Comparison of ENCODE assay signal across 9 cellular contexts in genomic region chr12:92502417-92503028, GRCh38.
DNase-seq lines count a peak whose midpoint lies in the region; ATAC-seq, FAIRE-seq and TF ChIP-seq lines count a peak whose summit lies in the region.
"Had no signal": no experiment of that assay in that cellular context is flagged by ENCODE, and none has a peak within 500 bp of the region (broad histone marks: within the 10 kb centered on the region; RNA-seq: fewer than 3 reads in every experiment).

No MANE protein-coding gene starts in this region.

- peaks cover 51% of the 10 kb centered on the region for H3K4me1 Mint-ChIP-seq in neural crest cell

- H3K27ac Mint-ChIP-seq in neural crest cell (ENCODE audit: unreplicated experiment): peak overlapping the region; percentile 51

- CTCF ChIA-PET in K562 (lab: Yijun Ruan, JAX; ENCODE audit: low intra/inter-chr PET ratio): interaction anchor here (1.4 kb wide), 1 partner anchor 67 kb away, joined by 5 read pairs; no protein-coding TSS in a partner anchor

- WGBS in K562 (ENCODE audit: insufficient coverage, low coverage, missing lambda C conversion rate): 16% methylated on average over 3 of the region's 3 CpGs

- ATAC-seq in GM21737 (IDR thresholded peaks at IDR 0.05; ENCODE audit: unreplicated experiment) (peak; percentile 47), K562 (peak; percentile 83)

- H2AFZ ChIP-seq in Loucy (ENCODE audit: low read length) (0 out of 2 replicates have a peak overlapping the region, but pooled peaks have one; percentile 73), K562 (ENCODE audit: low read depth, low read length) (peak overlapping the region; percentile 29)

- H3K9me3 Mint-ChIP-seq in neural crest cell: no peaks in the 10 kb centered on the region

- no peaks in the 10 kb centered on the region for H3K36me3 ChIP-seq in Loucy (ENCODE audit: insufficient read depth, low read length)
- H3K36me3 ChIP-seq in K562 (ENCODE audit: control insufficient read depth, insufficient read depth, low read length): no peaks in the 10 kb centered on the region
- no peaks in the 10 kb centered on the region for H3K36me3 ChIP-seq in MG63

- H3K79me2 ChIP-seq in Loucy (ENCODE audit: insufficient read depth, low read length) (no peaks in the 10 kb centered on the region), K562 (ENCODE audit: control insufficient read depth, insufficient read depth, low read length) (no peaks in the 10 kb centered on the region)

- H3K9me2 ChIP-seq in Loucy (replicated peaks; ENCODE audit: low read depth, low read length): no peaks in the 10 kb centered on the region

- H3K4me2 ChIP-seq in Loucy (ENCODE audit: low read depth, low read length, poor library complexity, severe bottlenecking) (no peak overlapping the region), K562 (ENCODE audit: insufficient read depth, low read length) (no peak overlapping the region)

- TF ChIP-seq POLR2A in K562 (conservative IDR thresholded peaks at IDR 0.05): no peak

- H3K36me3 Mint-ChIP-seq in neural crest cell (ENCODE audit: low read depth): no peaks in the 10 kb centered on the region

- peak; percentile 23 for DNase-seq in DMS53 (lab: John Stamatoyannopoulos, UW)
- DNase-seq in DMS53 treated with DMSO at 0.1 percent for 48 hours (lab: John Stamatoyannopoulos, UW; ENCODE audit: unreplicated experiment): no peak
- DNase-seq in K562 (ENCODE audit: extremely low read depth in 1 of 4, low spot score in 3 of 4): peak in 1 of 4 experiments; percentile 28
- DNase-seq in neural crest cell (ENCODE audit: low read depth, low spot score): no peak
- no peak for DNase-seq in hepatic stellate cell (ENCODE audit: low spot score)
- no peak for DNase-seq in MG63

- no peak for TF ChIP-seq EP300 in K562 (IDR thresholded peaks at IDR 0.05; ENCODE audit: low read length)

- peak; percentile 40 to 51 for TF ChIP-seq RAD21 in K562 (CRISPR knock-in tag; conservative IDR thresholded peaks at IDR 0.05 in 1 of 2, IDR thresholded peaks at IDR 0.05 in 1 of 2)

- TF ChIP-seq CTCF in Loucy (conservative IDR thresholded peaks at IDR 0.05; ENCODE audit: low read length): peak; percentile 49
- TF ChIP-seq CTCF in K562 (IDR thresholded peaks at IDR 0.05 in 2 of 3, conservative IDR thresholded peaks at IDR 0.05 in 1 of 3; ENCODE audit: insufficient read depth in 2 of 3, low read depth in 1 of 3, low read length in 3 of 3): peak in 2 of 3 experiments; percentile 31 to 49; a peak in 3 of 6 replicates
- TF ChIP-seq CTCF in neural crest cell (conservative IDR thresholded peaks at IDR 0.05): no peak

- no TSS peak for BruUV-seq in K562 (replicated peaks; lab: Mats Ljungman, UMichigan)

- FAIRE-seq in K562 (lab: Jason Lieb, UNC): peak; percentile 74
- FAIRE-seq: A204.1 had no signal

- no peak overlapping the region for H3K4me3 ChIP-seq in Loucy (ENCODE audit: low read length, poor library complexity, severe bottlenecking)
- H3K4me3 ChIP-seq in K562: no peak overlapping the region
- H3K4me3 ChIP-seq in MG63: no peak overlapping the region

- H3K4me1 ChIP-seq in Loucy (ENCODE audit: insufficient read depth, low read length, poor library complexity, severe bottlenecking) (peaks cover 14% of the 10 kb centered on the region), K562 (replicated peaks in 1 of 2; ENCODE audit: control insufficient read depth in 2 of 2, insufficient read depth in 2 of 2, low read length in 2 of 2) (no peaks in the 10 kb centered on the region)

- H3K27ac ChIP-seq in K562 (ENCODE audit: extremely low read depth, low read depth, low read length): no peak overlapping the region

- no peaks in the 10 kb centered on the region for H3F3A ChIP-seq in Loucy (ENCODE audit: low read depth)

- in situ Hi-C loops in K562 (cut with MboI): no loop called here

- peak overlapping the region; percentile 32 for H3K4me3 Mint-ChIP-seq in neural crest cell

- H4K20me1 ChIP-seq in Loucy (ENCODE audit: insufficient read depth, low read length, poor library complexity, severe bottlenecking) (no peaks in the 10 kb centered on the region), K562 (replicated peaks; ENCODE audit: control insufficient read depth, insufficient read depth, low read length) (no peaks in the 10 kb centered on the region)

- no peaks in the 10 kb centered on the region for H3K9me1 ChIP-seq in K562 (ENCODE audit: control insufficient read depth, insufficient read depth, low read length)

- POLR2A ChIA-PET in K562 (lab: Yijun Ruan, JAX): interaction anchor here (0.6 to 1.3 kb wide), 5 partner anchors 49 to 1036 kb away, joined by 3 to 6 read pairs (median 3); partner anchors contain the start of gene BTG1

- H3K27me3 Mint-ChIP-seq in neural crest cell (ENCODE audit: low read depth): no peaks in the 10 kb centered on the region

- no peak overlapping the region for H3K9ac ChIP-seq in Loucy (ENCODE audit: low read depth, low read length, poor library complexity, severe bottlenecking)
- H3K9ac ChIP-seq in K562 (ENCODE audit: insufficient read depth in 1 of 2, low read depth in 2 of 2, low read length in 2 of 2): no peak overlapping the region

- no peaks in the 10 kb centered on the region for H3K9me3 ChIP-seq in Loucy (ENCODE audit: insufficient read depth, low read depth, low read length)
- no peaks in the 10 kb centered on the region for H3K9me3 ChIP-seq in K562 (replicated peaks; ENCODE audit: control insufficient read depth, insufficient read depth, low read depth, low read length)
- H3K9me3 ChIP-seq in MG63: no peaks in the 10 kb centered on the region

- intact Hi-C loops in K562 (cut with micrococcal nuclease): loop anchor here (1.0 kb wide), 1 partner anchor 68 kb away; no protein-coding TSS in a partner anchor

- H3K27me3 ChIP-seq in Loucy (ENCODE audit: insufficient read depth, low read length, poor library complexity, severe bottlenecking) (no peaks in the 10 kb centered on the region), K562 (ENCODE audit: control insufficient read depth in 2 of 2, insufficient read depth in 2 of 2, low read length in 2 of 2) (no peaks in the 10 kb centered on the region), MG63 (no peaks in the 10 kb centered on the region)

TF ChIP-seq in K562, 482 proteins besides CTCF, POLR2A, EP300 and RAD21:
- TF ChIP-seq CEBPB (tag; IDR thresholded peaks at IDR 0.05) (0 out of 2 replicates have a peak, but pooled peaks have one; percentile 6), CBX8 (IDR thresholded peaks at IDR 0.05; ENCODE audit: borderline replicate concordance, extremely low read depth, low read depth, low read length, poor library complexity, severe bottlenecking) (no peak), DEAF1 (CRISPR knock-in tag; IDR thresholded peaks at IDR 0.05) (0 out of 2 replicates have a peak, but pooled peaks have one; percentile 16)
